In genomic region chr4:178953447-178954120, GRCh38 we compare ENCODE assay signal across 15 cellular contexts.
A peak's percentile ranks its signal among the peaks of the same experiment; 100 is the strongest.
DNase-seq lines count a peak whose midpoint lies in the region; ATAC-seq, FAIRE-seq and TF ChIP-seq lines count a peak whose summit lies in the region.
"Had no signal": no experiment of that assay in that cellular context is flagged by ENCODE, and none has a peak within 500 bp of the region (broad histone marks: within the 10 kb centered on the region; RNA-seq: fewer than 3 reads in every experiment).

No MANE protein-coding gene starts in this region.

- H3K4me1 Mint-ChIP-seq in chondrocyte (ENCODE audit: low read depth), result no peaks in the 10 kb centered on the region
- H3K4me1 Mint-ChIP-seq: B cell; CD4-positive, alpha-beta memory T cell had no signal

- peak; percentile 22 for ATAC-seq in sciatic nerve
- ATAC-seq: HCT116 had no signal

- TF ChIP-seq CTCF in chondrocyte (IDR thresholded peaks at IDR 0.05), result no peak

- H3K9me3 Mint-ChIP-seq in chondrocyte (ENCODE audit: low read depth), result peaks cover 11% of the 10 kb centered on the region

- H3K27me3 Mint-ChIP-seq in chondrocyte (ENCODE audit: low read depth), result no peaks in the 10 kb centered on the region
- H3K27me3 Mint-ChIP-seq: B cell; CD4-positive, alpha-beta memory T cell had no signal

- peak; percentile 100 for FAIRE-seq in HTR-8/SVneo (lab: Jason Lieb, UNC)
- FAIRE-seq: A204.1, GM19239, H54 had no signal

- intact Hi-C loops in sciatic nerve (cut with DNase I), result no loop called here

- no peak overlapping the region for H3K27ac Mint-ChIP-seq in chondrocyte (ENCODE audit: unreplicated experiment)
- H3K27ac Mint-ChIP-seq: B cell; CD4-positive, alpha-beta memory T cell had no signal

- no peak overlapping the region for H3K4me3 Mint-ChIP-seq in chondrocyte (ENCODE audit: unreplicated experiment)
- H3K4me3 Mint-ChIP-seq: B cell; CD4-positive, alpha-beta memory T cell had no signal

- H3K36me3 Mint-ChIP-seq in chondrocyte (ENCODE audit: low read depth), result no peaks in the 10 kb centered on the region
- H3K36me3 Mint-ChIP-seq: CD4-positive, alpha-beta memory T cell had no signal

- DNase-seq in HTR-8/SVneo (ENCODE audit: insufficient read length, low spot score), result no peak
- DNase-seq in chondrocyte (ENCODE audit: low spot score), result peak; percentile 83
- peak; percentile 0 to 3 for DNase-seq in lung microvascular endothelial cell (ENCODE audit: low read depth in 2 of 2)
- DNase-seq in sciatic nerve (ENCODE audit: low spot score), result no peak
- DNase-seq in HT-29 (ENCODE audit: low spot score), result no peak
- DNase-seq in NCI-H82 (lab: John Stamatoyannopoulos, UW), result no peak
- DNase-seq in NCI-H2107 (lab: John Stamatoyannopoulos, UW), result no peak
- DNase-seq: DND-41, GDM1 had no signal

Comparison
In these comparisons a context has a peak if more than half of its experiments do, and no peak if none do; other contexts are left out.
1. DNase-seq: peak in chondrocyte (single experiment) and lung microvascular endothelial cell (2 of 2); none in HTR-8/SVneo (single experiment), sciatic nerve (single experiment), HT-29 (single experiment), NCI-H82 (single experiment) and NCI-H2107 (single experiment).